Comparison of ENCODE assay signal across 8 cellular contexts in the genomic region with DNA sequence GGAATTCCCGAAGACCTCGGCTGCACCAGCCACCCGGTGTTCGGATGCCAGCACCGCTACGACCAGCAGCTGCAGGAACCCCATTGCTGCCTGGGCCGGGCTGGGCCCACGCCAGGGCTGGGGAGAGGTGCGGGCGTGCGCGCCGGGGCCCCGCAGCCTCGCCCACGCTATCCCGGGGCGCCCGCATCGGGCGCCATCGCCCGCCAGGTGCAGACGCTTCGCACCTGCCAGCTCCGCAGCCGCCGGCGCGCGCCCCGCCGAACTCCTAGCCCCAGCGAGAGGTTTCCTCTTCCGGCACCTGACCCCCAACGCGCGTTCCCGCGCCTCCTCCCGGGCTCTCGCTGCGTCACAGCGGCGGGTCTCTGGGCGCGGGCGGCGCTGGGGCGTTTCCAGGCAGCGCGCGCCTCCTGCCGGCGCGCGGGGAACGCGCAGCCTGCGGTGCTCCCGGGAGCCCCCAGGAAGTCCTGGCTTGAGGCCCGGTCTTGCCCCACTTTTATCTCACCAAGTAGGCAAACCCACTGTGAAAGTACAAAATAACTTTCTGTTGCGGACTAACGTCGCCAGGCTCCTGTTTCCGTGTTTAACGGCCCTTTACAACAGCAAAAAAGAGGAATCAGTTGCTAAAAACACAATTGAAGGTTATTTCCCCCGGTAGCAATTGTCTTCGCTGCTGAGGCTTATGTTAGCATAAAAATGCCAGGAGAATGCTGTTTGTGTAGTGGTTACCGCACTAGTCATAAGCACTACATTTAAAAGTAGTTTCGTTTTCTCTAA. TPM values are rescaled to one million over a fixed set of nuclear protein-coding genes. Genes with fewer than 3 reads are reported as not detected.
DNase-seq lines count a peak whose midpoint lies in the region; ATAC-seq and TF ChIP-seq lines count a peak whose summit lies in the region.

A gene with protein sequence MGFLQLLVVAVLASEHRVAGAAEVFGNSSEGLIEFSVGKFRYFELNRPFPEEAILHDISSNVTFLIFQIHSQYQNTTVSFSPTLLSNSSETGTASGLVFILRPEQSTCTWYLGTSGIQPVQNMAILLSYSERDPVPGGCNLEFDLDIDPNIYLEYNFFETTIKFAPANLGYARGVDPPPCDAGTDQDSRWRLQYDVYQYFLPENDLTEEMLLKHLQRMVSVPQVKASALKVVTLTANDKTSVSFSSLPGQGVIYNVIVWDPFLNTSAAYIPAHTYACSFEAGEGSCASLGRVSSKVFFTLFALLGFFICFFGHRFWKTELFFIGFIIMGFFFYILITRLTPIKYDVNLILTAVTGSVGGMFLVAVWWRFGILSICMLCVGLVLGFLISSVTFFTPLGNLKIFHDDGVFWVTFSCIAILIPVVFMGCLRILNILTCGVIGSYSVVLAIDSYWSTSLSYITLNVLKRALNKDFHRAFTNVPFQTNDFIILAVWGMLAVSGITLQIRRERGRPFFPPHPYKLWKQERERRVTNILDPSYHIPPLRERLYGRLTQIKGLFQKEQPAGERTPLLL (minus strand): TSS at position 300 of the 774 bp plus-strand sequence. CDS start 216 bp downstream, at position 84.

- peak; percentile 89 for ATAC-seq in HG03439 (IDR thresholded peaks at IDR 0.05; ENCODE audit: unreplicated experiment)

- H3K4me1 Mint-ChIP-seq in chondrocyte (ENCODE audit: low read depth): peaks cover 52% of the 10 kb centered on the region

- H3K27ac Mint-ChIP-seq in chondrocyte (ENCODE audit: unreplicated experiment): peak within 1 kb of the TSS; percentile 88

- H3K4me3 Mint-ChIP-seq in chondrocyte (ENCODE audit: unreplicated experiment): peak within 1 kb of the TSS; percentile 89

- peaks cover 3% of the 10 kb centered on the region; the same call in 1 of the 2 replicates for H3K4me1 ChIP-seq in BE2C

- no peaks in the 10 kb centered on the region for H3K9me3 ChIP-seq in BE2C

- no peaks in the 10 kb centered on the region for H3K27me3 ChIP-seq in BE2C
- H3K27me3 ChIP-seq in kidney epithelial cell (ENCODE audit: control insufficient read depth, insufficient read depth, low read length): no peaks in the 10 kb centered on the region

- no peaks in the 10 kb centered on the region for H3K36me3 Mint-ChIP-seq in chondrocyte (ENCODE audit: low read depth)

- peak; percentile 95 for DNase-seq in BE2C
- DNase-seq in GM19238 (ENCODE audit: insufficient read length, low spot score): peak; percentile 91
- DNase-seq in NCI-H460 (ENCODE audit: extremely low read depth, low read depth): peak; percentile 75
- peak; percentile 94 for DNase-seq in activated CD4-positive, alpha-beta T cell treated with anti-CD3 and anti-CD28 coated beads for 1 hour
- DNase-seq in chondrocyte (ENCODE audit: low spot score): peak; percentile 94
- peak; percentile 47 for DNase-seq in kidney epithelial cell (ENCODE audit: low read depth)
- peak; percentile 86 to 92 for DNase-seq in stimulated activated CD4-positive, alpha-beta T cell treated with anti-CD3 and anti-CD28 coated beads, Interleukin-15, amount 100 ng/mL, for 48 hours (ENCODE audit: low read depth in 2 of 2)

- peak; percentile 75 for TF ChIP-seq CTCF in BE2C (IDR thresholded peaks at IDR 0.05; ENCODE audit: low read depth, low read length)
- peak; percentile 97 for TF ChIP-seq CTCF in chondrocyte (IDR thresholded peaks at IDR 0.05)
- peak; percentile 62 for TF ChIP-seq CTCF in kidney epithelial cell (IDR thresholded peaks at IDR 0.05; ENCODE audit: insufficient read depth, low read length, poor library complexity, severe bottlenecking)

- no peaks in the 10 kb centered on the region for H3K36me3 ChIP-seq in BE2C
- no peaks in the 10 kb centered on the region for H3K36me3 ChIP-seq in kidney epithelial cell (ENCODE audit: control insufficient read depth, insufficient read depth, low read length)

- no peaks in the 10 kb centered on the region for H3K9me3 Mint-ChIP-seq in chondrocyte (ENCODE audit: low read depth)

- no peaks in the 10 kb centered on the region for H3K27me3 Mint-ChIP-seq in chondrocyte (ENCODE audit: low read depth)

- H3K4me3 ChIP-seq in BE2C (ENCODE audit: low read depth, low read length) (peak within 1 kb of the TSS; percentile 95), kidney epithelial cell (ENCODE audit: low read depth, low read length) (peak within 1 kb of the TSS; percentile 93)

RNA-seq across cellular contexts. Expression of the gene that starts here (rescaled TPM):
- polyA plus RNA-seq in BE2C (2012; ENCODE audit: insufficient read depth, insufficient read length, low read depth): 30.9 TPM
- total RNA-seq in NCI-H460 (2014; rRNA removed; shearing (Covaris generic)): 101 and 117 TPM in 2 replicates
- 215 and 322 TPM in 2 replicates for polyA plus RNA-seq in NCI-H460 (2014; cell fraction: nucleus; rRNA removed)
- total RNA-seq in chondrocyte: 43.1 to 55.9 TPM (median 43.8 TPM) in 3 replicates
- 59.5 and 65.4 TPM in 2 replicates for total RNA-seq in kidney epithelial cell

Comparison
In these comparisons a context has a peak if more than half of its experiments do, and no peak if none do; other contexts are left out.
1. Peak in every context shown above with its lines: DNase-seq, ATAC-seq and H3K4me3 ChIP-seq.